Comparison of ENCODE assay signal across 8 cellular contexts in genomic region chr4:125833-126232, GRCh38. TPM values are rescaled to one million over a fixed set of nuclear protein-coding genes. Genes with fewer than 3 reads are reported as not detected.
DNase-seq lines count a peak whose midpoint lies in the region; ATAC-seq and TF ChIP-seq lines count a peak whose summit lies in the region.

No MANE protein-coding gene starts in this region.

- H3K4me1 ChIP-seq in BLaER1 treated with 17β-estradiol and CSF1 and Interleukin-3, amounts not matched to agents 10 nM and 100 nM: peaks cover 18 to 29% (median 26%) of the 10 kb centered on the region in 10 experiments

- peak overlapping the region; percentile 95 for H3K27ac Mint-ChIP-seq in dendritic cell treated with granulocyte-macrophage colony-stimulating factor and Interleukin-4, amounts not matched to agents 40 ng/mL and 50 ng/mL, for 4 days
- H3K27ac Mint-ChIP-seq in nephron: peak overlapping the region; percentile 100

- peaks cover 37 to 50% (median 39%) of the 10 kb centered on the region in 11 experiments for H3K9me3 ChIP-seq in BLaER1 treated with 17β-estradiol and CSF1 and Interleukin-3, amounts not matched to agents 10 nM and 100 nM (replicated peaks in 1 of 11)
- peaks cover 4% of the 10 kb centered on the region; the same call in 1 of the 2 replicates for H3K9me3 ChIP-seq in MG63

- H3K27me3 Mint-ChIP-seq in dendritic cell treated with granulocyte-macrophage colony-stimulating factor and Interleukin-4, amounts not matched to agents 40 ng/mL and 50 ng/mL, for 4 days: no peaks in the 10 kb centered on the region
- H3K27me3 Mint-ChIP-seq in nephron (ENCODE audit: low read depth): peaks cover 13% of the 10 kb centered on the region

- H3K9me3 Mint-ChIP-seq in dendritic cell treated with granulocyte-macrophage colony-stimulating factor and Interleukin-4, amounts not matched to agents 40 ng/mL and 50 ng/mL, for 4 days: peaks cover 26% of the 10 kb centered on the region
- peaks cover 35% of the 10 kb centered on the region for H3K9me3 Mint-ChIP-seq in nephron

- peak overlapping the region; percentile 82 to 97 (median 94); a peak in 20 of 22 replicates for H3K27ac ChIP-seq in BLaER1 treated with 17β-estradiol and CSF1 and Interleukin-3, amounts not matched to agents 10 nM and 100 nM

- H3K36me3 Mint-ChIP-seq in dendritic cell treated with granulocyte-macrophage colony-stimulating factor and Interleukin-4, amounts not matched to agents 40 ng/mL and 50 ng/mL, for 4 days (ENCODE audit: low read depth): peaks cover 42% of the 10 kb centered on the region
- H3K36me3 Mint-ChIP-seq in nephron (ENCODE audit: low read depth): peaks cover 31% of the 10 kb centered on the region

- no peak for DNase-seq in MG63
- no peak for DNase-seq in OCI-M2 (lab: John Stamatoyannopoulos, UW; ENCODE audit: unreplicated experiment)
- no peak for DNase-seq in posterior vena cava (ENCODE audit: low spot score)
- DNase-seq in hippocampal formation (lab: John Stamatoyannopoulos, UW): no peak

- peak overlapping the region; percentile 84 to 98 (median 92) for H3K9ac ChIP-seq in BLaER1 treated with 17β-estradiol and CSF1 and Interleukin-3, amounts not matched to agents 10 nM and 100 nM

- peaks cover 14 to 21% (median 15%) of the 10 kb centered on the region in 11 experiments for H3K36me3 ChIP-seq in BLaER1 treated with 17β-estradiol and CSF1 and Interleukin-3, amounts not matched to agents 10 nM and 100 nM
- H3K36me3 ChIP-seq in MG63: peaks cover 14% of the 10 kb centered on the region

- H4K20me1 ChIP-seq in BLaER1 treated with 17β-estradiol and CSF1 and Interleukin-3, amounts not matched to agents 10 nM and 100 nM: peaks cover 0 to 11% (median 0%) of the 10 kb centered on the region in 11 experiments; a peak in 6 of 22 replicates

- TF ChIP-seq CTCF in nephron (IDR thresholded peaks at IDR 0.05; ENCODE audit: unreplicated experiment in 3 of 3): no peak

- no peaks in the 10 kb centered on the region for H3K27me3 ChIP-seq in BLaER1 treated with 17β-estradiol and CSF1 and Interleukin-3, amounts not matched to agents 10 nM and 100 nM
- H3K27me3 ChIP-seq in MG63: no peaks in the 10 kb centered on the region

- H3K4me3 Mint-ChIP-seq in dendritic cell treated with granulocyte-macrophage colony-stimulating factor and Interleukin-4, amounts not matched to agents 40 ng/mL and 50 ng/mL, for 4 days: peak overlapping the region; percentile 98
- H3K4me3 Mint-ChIP-seq in nephron: peak overlapping the region; percentile 98 to 100 (median 99)

- peak overlapping the region; percentile 79 to 95 (median 84) for H3K4me3 ChIP-seq in BLaER1 treated with 17β-estradiol and CSF1 and Interleukin-3, amounts not matched to agents 10 nM and 100 nM
- H3K4me3 ChIP-seq in MG63: peak overlapping the region; percentile 77

- intact Hi-C loops in dendritic cell treated with granulocyte-macrophage colony-stimulating factor and Interleukin-4, amounts not matched to agents 40 ng/mL and 50 ng/mL, for 4 days (cut with micrococcal nuclease): no loop called here
- intact Hi-C loops in posterior vena cava (cut with DNase I): no loop called here

- peak overlapping the region; percentile 82 to 99 (median 94) for H3K4me2 ChIP-seq in BLaER1 treated with 17β-estradiol and CSF1 and Interleukin-3, amounts not matched to agents 10 nM and 100 nM

- peaks cover 27% of the 10 kb centered on the region for H3K4me1 Mint-ChIP-seq in dendritic cell treated with granulocyte-macrophage colony-stimulating factor and Interleukin-4, amounts not matched to agents 40 ng/mL and 50 ng/mL, for 4 days (ENCODE audit: low read depth)
- H3K4me1 Mint-ChIP-seq in nephron: peaks cover 12% of the 10 kb centered on the region

- no peak for ATAC-seq in GM21786 (IDR thresholded peaks at IDR 0.05; ENCODE audit: unreplicated experiment)

RNA-seq across cellular contexts. Expression of gene ZNF718, which starts 1.5 kb away (rescaled TPM):
- total RNA-seq in MG63 (2014; rRNA removed; shearing (Covaris generic); ENCODE audit: low replicate concordance): 2.2 and 3.9 TPM in 2 replicates
- total RNA-seq in posterior vena cava: 1 to 10 TPM; 5.9 to 6.3 TPM
